8 cellular contexts compared by ENCODE assay signal in genomic region chr17:67629963-67630320, GRCh38.
DNase-seq lines count a peak whose midpoint lies in the region; ATAC-seq, FAIRE-seq and TF ChIP-seq lines count a peak whose summit lies in the region.

No MANE protein-coding gene starts in this region.

- ATAC-seq in left lobe of liver: peak; percentile 82

- no peak for FAIRE-seq in H54 (lab: Jason Lieb, UNC)

- no peak for TF ChIP-seq POLR2A in H54 (IDR thresholded peaks at IDR 0.05; ENCODE audit: low read depth, low read length)

- DNase-seq in GM04503 (ENCODE audit: low read depth): peak; percentile 42
- peak; percentile 60 for DNase-seq in NAMALWA (ENCODE audit: low spot score)
- DNase-seq in astrocyte of the hippocampus (ENCODE audit: low read depth, low spot score): peak; percentile 49
- no peak for DNase-seq in left lobe of liver (ENCODE audit: low spot score)
- no peak for DNase-seq in H54 (ENCODE audit: insufficient read length, low spot score)
- no peak for DNase-seq in globus pallidus (ENCODE audit: low spot score)
- DNase-seq in SHP77 treated with DMSO at 0.1 percent for 48 hours (lab: John Stamatoyannopoulos, UW): no peak
- no peak for DNase-seq in activated CD4-positive, alpha-beta T cell treated with anti-CD3 and anti-CD28 coated beads, Interleukin-2, amount 50 U/mL, for 4 hours

Comparison
In these comparisons a context has a peak if more than half of its experiments do, and no peak if none do; other contexts are left out.
1. DNase-seq: peak in GM04503 (single experiment), NAMALWA (single experiment) and astrocyte of the hippocampus (single experiment); none in left lobe of liver (single experiment), H54 (single experiment), globus pallidus (single experiment), SHP77 treated with DMSO at 0.1 percent for 48 hours (single experiment) and activated CD4-positive, alpha-beta T cell treated with anti-CD3 and anti-CD28 coated beads, Interleukin-2, amount 50 U/mL, for 4 hours (0 of 2).